In the genomic region with DNA sequence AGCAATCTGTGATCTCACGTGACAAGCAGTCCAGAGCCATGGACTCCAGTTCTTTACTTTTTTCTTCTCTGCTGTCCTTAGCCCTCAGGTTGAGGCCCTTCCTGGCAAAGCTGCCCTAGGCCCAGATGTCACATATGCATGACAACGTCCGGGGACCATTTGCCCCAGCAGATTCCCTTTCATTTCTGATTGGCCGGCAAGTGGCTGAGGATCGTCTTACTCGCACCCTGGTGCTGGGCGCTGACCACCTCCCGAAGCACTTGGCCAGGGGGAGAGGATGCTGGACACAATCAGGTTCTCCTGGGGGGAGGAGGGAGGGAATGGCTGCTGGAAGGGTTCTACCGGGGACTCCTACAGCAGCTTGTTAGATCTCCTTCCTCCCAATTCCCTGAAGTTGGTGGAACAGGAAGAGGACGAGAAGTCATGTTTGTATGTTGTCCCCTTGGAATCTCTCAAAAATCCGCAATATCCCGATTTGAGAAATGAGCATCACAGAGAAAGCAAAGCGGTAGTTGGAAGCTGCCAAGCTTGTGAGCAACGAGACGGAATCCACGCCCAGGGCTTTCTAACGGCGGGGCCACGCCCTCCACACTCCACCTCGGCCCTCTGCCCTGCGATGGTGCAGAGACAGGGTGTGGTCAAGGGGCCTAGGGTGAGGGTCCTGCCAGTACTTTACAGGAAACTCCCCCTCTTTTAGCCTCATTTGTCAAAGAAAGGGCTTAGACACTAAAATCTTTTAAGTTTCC, we compare ENCODE assay signal across 9 cellular contexts.
A peak's percentile ranks its signal among the peaks of the same experiment; 100 is the strongest.
DNase-seq lines count a peak whose midpoint lies in the region; TF ChIP-seq lines count a peak whose summit lies in the region.
"Had no signal": no experiment of that assay in that cellular context is flagged by ENCODE, and none has a peak within 500 bp of the region (broad histone marks: within the 10 kb centered on the region; RNA-seq: fewer than 3 reads in every experiment).

No MANE protein-coding gene starts in this region.

- no peaks in the 10 kb centered on the region for H3K9me3 ChIP-seq in MG63
- no peaks in the 10 kb centered on the region for H3K9me3 ChIP-seq in neuronal stem cell (replicated peaks in 1 of 2; ENCODE audit: control insufficient read depth in 2 of 2, insufficient read depth in 1 of 2, low read depth in 1 of 2, low read length in 2 of 2)
- H3K9me3 ChIP-seq in OCI-LY7 (ENCODE audit: low read length): no peaks in the 10 kb centered on the region
- H3K9me3 ChIP-seq: esophagus squamous epithelium had no signal

- no peak overlapping the region for H2AK5ac ChIP-seq in neuronal stem cell (ENCODE audit: low read depth, low read length)

- no TSS peak for BruUV-seq in OCI-LY7 (replicated peaks; lab: Mats Ljungman, UMichigan)

- H3K4me1 ChIP-seq in neuronal stem cell (ENCODE audit: control insufficient read depth in 2 of 2, insufficient read depth in 1 of 2, low read depth in 1 of 2, low read length in 2 of 2) (peaks cover 3 to 9% of the 10 kb centered on the region in 2 donors), OCI-LY7 (ENCODE audit: insufficient read depth, low read length, poor library complexity, severe bottlenecking) (no peaks in the 10 kb centered on the region)

- POLR2A ChIA-PET in OCI-LY7 (lab: Charles Lee): no interaction called here

- H3K14ac ChIP-seq in neuronal stem cell (ENCODE audit: low read length): peak overlapping the region; percentile 63

- no peak overlapping the region for H4K91ac ChIP-seq in neuronal stem cell (ENCODE audit: low read depth, low read length, poor library complexity)

- H2AFZ ChIP-seq in neuronal stem cell (ENCODE audit: low read length) (peak overlapping the region; percentile 70), OCI-LY7 (ENCODE audit: low read length) (no peak overlapping the region)

- H3K27me3 Mint-ChIP-seq in chondrocyte (ENCODE audit: low read depth): no peaks in the 10 kb centered on the region

- H3K23ac ChIP-seq in neuronal stem cell (ENCODE audit: low read depth, low read length, poor library complexity): no peak overlapping the region

- H3K18ac ChIP-seq in neuronal stem cell (ENCODE audit: low read length): no peak overlapping the region

- DNase-seq in Daoy (ENCODE audit: low read depth) (peak; percentile 70), MG63 (peak; percentile 92), chondrocyte (ENCODE audit: low spot score) (no peak), neuronal stem cell (ENCODE audit: low spot score) (no peak), OCI-LY7 (ENCODE audit: low spot score) (no peak), GF-D8 (lab: John Stamatoyannopoulos, UW) (no peak), NCI-H524 treated with DMSO at 0.1 percent for 48 hours (lab: John Stamatoyannopoulos, UW) (no peak)
- DNase-seq in stimulated activated CD4-positive, alpha-beta T cell treated with anti-CD3 and anti-CD28 coated beads, Interleukin-1b, Interleukin-23, amount 100 ng/mL, for 48 hours: no peak
- DNase-seq: esophagus squamous epithelium had no signal

- H3K9me3 Mint-ChIP-seq in chondrocyte (ENCODE audit: low read depth): no peaks in the 10 kb centered on the region

- H2BK120ac ChIP-seq in neuronal stem cell (ENCODE audit: low read depth, low read length): no peak overlapping the region

- no peaks in the 10 kb centered on the region for H4K20me1 ChIP-seq in OCI-LY7 (ENCODE audit: insufficient read depth, low read length)

- H3K36me3 Mint-ChIP-seq in chondrocyte (ENCODE audit: low read depth): no peaks in the 10 kb centered on the region

- no peaks in the 10 kb centered on the region for H3K9me2 ChIP-seq in OCI-LY7 (ENCODE audit: insufficient read depth, low read length)

- peak overlapping the region; percentile 27 for H3K27ac Mint-ChIP-seq in chondrocyte (ENCODE audit: unreplicated experiment)

- no peaks in the 10 kb centered on the region for H3K79me2 ChIP-seq in OCI-LY7 (ENCODE audit: insufficient read depth, low read depth, low read length)

- H3K36me3 ChIP-seq in MG63: no peaks in the 10 kb centered on the region; the same call in 1 of the 2 replicates
- H3K36me3 ChIP-seq in neuronal stem cell (replicated peaks in 1 of 2; ENCODE audit: control insufficient read depth in 2 of 2, insufficient read depth in 2 of 2, low read length in 2 of 2): no peaks in the 10 kb centered on the region
- no peaks in the 10 kb centered on the region for H3K36me3 ChIP-seq in OCI-LY7 (ENCODE audit: insufficient read depth, low read length)
- H3K36me3 ChIP-seq: esophagus squamous epithelium had no signal

- no peak for TF ChIP-seq CTCF in chondrocyte (IDR thresholded peaks at IDR 0.05)
- no peak for TF ChIP-seq CTCF in OCI-LY7 (conservative IDR thresholded peaks at IDR 0.05; ENCODE audit: low read length)

- CTCF ChIA-PET in OCI-LY7 (lab: Charles Lee; ENCODE audit: unreplicated experiment): no interaction called here

- H3K4me1 Mint-ChIP-seq in chondrocyte (ENCODE audit: low read depth): peaks cover 13% of the 10 kb centered on the region

- no peak overlapping the region for H2BK15ac ChIP-seq in neuronal stem cell (ENCODE audit: low read length)

- no peak overlapping the region for H4K8ac ChIP-seq in neuronal stem cell (ENCODE audit: low read depth, low read length)

- H3K79me1 ChIP-seq in neuronal stem cell (ENCODE audit: low read depth, low read length): no peaks in the 10 kb centered on the region

- no peak overlapping the region for H2BK5ac ChIP-seq in neuronal stem cell (ENCODE audit: low read length)

- H3K27ac ChIP-seq in neuronal stem cell (replicated peaks; ENCODE audit: low read length) (no peak overlapping the region), OCI-LY7 (ENCODE audit: low read depth, low read length, poor library complexity, severe bottlenecking) (no peak overlapping the region)

- no peak overlapping the region for H3K9ac ChIP-seq in neuronal stem cell (ENCODE audit: low read depth, low read length, poor library complexity)

- peak overlapping the region; percentile 33 for H3K4me3 ChIP-seq in MG63
- no peak overlapping the region for H3K4me3 ChIP-seq in neuronal stem cell (ENCODE audit: low read length in 2 of 2)
- H3K4me3 ChIP-seq in OCI-LY7 (ENCODE audit: low read depth, low read length, poor library complexity, severe bottlenecking): no peak overlapping the region

- H3K4me3 Mint-ChIP-seq in chondrocyte (ENCODE audit: unreplicated experiment): no peak overlapping the region

- H3K4me2 ChIP-seq in neuronal stem cell (ENCODE audit: insufficient read depth, low read length, poor library complexity, severe bottlenecking): no peak overlapping the region
- no peak overlapping the region for H3K4me2 ChIP-seq in OCI-LY7 (ENCODE audit: low read length)

- H3K27me3 ChIP-seq in MG63: no peaks in the 10 kb centered on the region
- no peaks in the 10 kb centered on the region for H3K27me3 ChIP-seq in neuronal stem cell (ENCODE audit: control insufficient read depth in 3 of 3, insufficient read depth in 3 of 3, low read depth in 1 of 3, low read length in 3 of 3)
- H3K27me3 ChIP-seq: esophagus squamous epithelium had no signal

- WGBS in neuronal stem cell (ENCODE audit: extremely low coverage in 2 of 2, insufficient read length in 2 of 2, insufficient replicate concordance in 1 of 2), 2 donors: no CpG with 5 or more reads among the region's 21 CpGs

- no peak overlapping the region for H2BK12ac ChIP-seq in neuronal stem cell (ENCODE audit: low read length)

- H3K4ac ChIP-seq in neuronal stem cell (ENCODE audit: low read length): no peak overlapping the region

- intact Hi-C loops in OCI-LY7 (cut with micrococcal nuclease; ENCODE audit: unreplicated experiment): no loop called here

Comparison
In these comparisons a context has a peak if more than half of its experiments do, and no peak if none do; other contexts are left out.
1. DNase-seq: peak in Daoy (single experiment) and MG63 (single experiment); none in chondrocyte (single experiment), neuronal stem cell (single experiment), stimulated activated CD4-positive, alpha-beta T cell treated with anti-CD3 and anti-CD28 coated beads, Interleukin-1b, Interleukin-23, amount 100 ng/mL, for 48 hours (single experiment), OCI-LY7 (single experiment), GF-D8 (single experiment) and NCI-H524 treated with DMSO at 0.1 percent for 48 hours (single experiment).